In the genomic region with DNA sequence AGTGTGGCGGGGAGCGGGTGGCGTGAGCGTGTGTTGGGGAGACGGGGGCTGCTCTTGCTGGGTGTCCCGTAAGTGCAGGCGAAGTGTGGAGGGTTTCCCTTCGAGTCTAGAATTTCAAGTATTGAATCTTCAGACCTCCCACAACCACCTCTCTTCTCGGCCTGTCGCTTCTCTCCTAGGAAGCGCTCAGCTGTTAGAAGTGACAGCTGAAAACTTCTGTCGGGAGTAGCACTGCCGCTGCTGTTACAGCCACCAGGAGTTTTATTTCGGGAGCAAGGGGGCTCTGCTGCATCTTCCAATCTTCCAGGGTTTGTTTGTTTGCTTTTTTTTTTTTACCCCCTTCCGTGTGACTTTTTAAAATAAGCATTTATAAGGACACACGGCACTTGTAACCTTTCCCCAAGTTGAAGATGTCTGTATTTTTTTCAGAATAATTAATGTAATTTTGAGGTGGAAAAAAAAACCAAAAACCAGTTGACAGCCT, we compare ENCODE assay signal across 8 cellular contexts. TPM values are rescaled to one million over a fixed set of nuclear protein-coding genes. Genes with fewer than 3 reads are reported as not detected.
A peak's percentile ranks its signal among the peaks of the same experiment; 100 is the strongest.
DNase-seq lines count a peak whose midpoint lies in the region; ATAC-seq and TF ChIP-seq lines count a peak whose summit lies in the region.

No MANE protein-coding gene starts in this region.

- H3K4me3 ChIP-seq in epithelial cell of proximal tubule (ENCODE audit: low read depth, low read length): peak overlapping the region; percentile 83
- H3K4me3 ChIP-seq in naive thymus-derived CD4-positive, alpha-beta T cell (ENCODE audit: low read length): peak overlapping the region; percentile 74

- H3K4me1 ChIP-seq in naive thymus-derived CD4-positive, alpha-beta T cell (ENCODE audit: control insufficient read depth in 2 of 2, insufficient read depth in 2 of 2, low read length in 2 of 2): peaks cover 13 to 20% of the 10 kb centered on the region in 2 donors

- peaks cover 4 to 13% (median 8%) of the 10 kb centered on the region in 5 donors for H3K36me3 Mint-ChIP-seq in naive thymus-derived CD4-positive, alpha-beta T cell

- ATAC-seq in HG02973 (IDR thresholded peaks at IDR 0.05; ENCODE audit: unreplicated experiment) (peak; percentile 2), HG02870 (IDR thresholded peaks at IDR 0.05; ENCODE audit: unreplicated experiment) (no peak), HG02884 (IDR thresholded peaks at IDR 0.05; ENCODE audit: unreplicated experiment) (no peak)
- peak; percentile 7 for ATAC-seq in naive thymus-derived CD4-positive, alpha-beta T cell

- POLR2A ChIA-PET in naive thymus-derived CD4-positive, alpha-beta T cell (lab: Charles Lee): interaction anchor here (0.6 to 3.0 kb wide), 17 partner anchors 8 to 735 kb away, joined by 3 to 20 read pairs (median 3); partner anchors contain the start of genes PTRH2, RNFT1 and VMP1

- peak overlapping the region; percentile 97 to 100 (median 99) for H3K4me3 Mint-ChIP-seq in naive thymus-derived CD4-positive, alpha-beta T cell

- peak overlapping the region; percentile 93 for H3K27ac ChIP-seq in naive thymus-derived CD4-positive, alpha-beta T cell (ENCODE audit: low read depth, low read length)

- peak; percentile 87 for DNase-seq in NCI-H510A treated with DMSO at 0.1 percent for 48 hours (lab: John Stamatoyannopoulos, UW)
- DNase-seq in NCI-H510A (lab: John Stamatoyannopoulos, UW): no peak
- peak; percentile 42 for DNase-seq in SW480 (ENCODE audit: low spot score)
- no peak for DNase-seq in epithelial cell of proximal tubule (ENCODE audit: low read depth)
- no peak for DNase-seq in naive thymus-derived CD4-positive, alpha-beta T cell

- H3K9me3 ChIP-seq in naive thymus-derived CD4-positive, alpha-beta T cell (ENCODE audit: control insufficient read depth in 2 of 3, low read length in 3 of 3): no peaks in the 10 kb centered on the region

- peaks cover 0 to 8% (median 0%) of the 10 kb centered on the region in 3 experiments for H3K36me3 ChIP-seq in naive thymus-derived CD4-positive, alpha-beta T cell (ENCODE audit: control insufficient read depth in 2 of 3, insufficient read depth in 3 of 3, low read length in 3 of 3)

- H3K27me3 ChIP-seq in naive thymus-derived CD4-positive, alpha-beta T cell (ENCODE audit: control insufficient read depth in 2 of 2, insufficient read depth in 2 of 2, low read length in 2 of 2): no peaks in the 10 kb centered on the region

- intact Hi-C loops in naive thymus-derived CD4-positive, alpha-beta T cell (cut with micrococcal nuclease): loop anchor here (1.0 to 2.0 kb wide), 13 partner anchors 49 to 1377 kb away; partner anchors contain the start of genes CLTC (in 2 of the 2), PTRH2 (in 2 of the 2), RNFT1 (in 2 of the 2) and VMP1 (in 2 of the 2)

- peak overlapping the region; percentile 98 to 100 (median 100) for H3K27ac Mint-ChIP-seq in naive thymus-derived CD4-positive, alpha-beta T cell

- CTCF ChIA-PET in naive thymus-derived CD4-positive, alpha-beta T cell (lab: Charles Lee): interaction anchor here (1.2 kb wide), 1 partner anchor 21 kb away, joined by 4 read pairs; no protein-coding TSS in a partner anchor

- TF ChIP-seq CTCF in epithelial cell of proximal tubule (conservative IDR thresholded peaks at IDR 0.05; ENCODE audit: low read depth, low read length): no peak

- H3K27me3 Mint-ChIP-seq in naive thymus-derived CD4-positive, alpha-beta T cell: peaks cover 0 to 4% (median 0%) of the 10 kb centered on the region in 5 donors

- peaks cover 39 to 80% (median 63%) of the 10 kb centered on the region in 7 donors for H3K4me1 Mint-ChIP-seq in naive thymus-derived CD4-positive, alpha-beta T cell

- H3K9me3 Mint-ChIP-seq in naive thymus-derived CD4-positive, alpha-beta T cell: peaks cover 0 to 5% (median 0%) of the 10 kb centered on the region in 11 donors

RNA-seq across cellular contexts. Expression of gene RPS6KB1, which starts 0.7 kb away (rescaled TPM):
- total RNA-seq in epithelial cell of proximal tubule: 25.0 and 26.3 TPM in 2 replicates
- 100 to 1,000 TPM in 1 of 5 experiments, 10 to 100 TPM in 4; 62.0 to 107 (median 71.5) TPM for total RNA-seq in naive thymus-derived CD4-positive, alpha-beta T cell
- 10 to 100 TPM; 27.3 to 34.3 TPM for polyA plus RNA-seq in naive thymus-derived CD4-positive, alpha-beta T cell

RNA-seq across cellular contexts. Expression of gene TUBD1, which starts 0.9 kb away (rescaled TPM):
- total RNA-seq in epithelial cell of proximal tubule: 3.4 and 9.5 TPM in 2 replicates
- 10 to 100 TPM in 4 of 5 experiments, 1 to 10 TPM in 1; 8.2 to 42.1 (median 14.3) TPM for total RNA-seq in naive thymus-derived CD4-positive, alpha-beta T cell
- 10 to 100 TPM; 25.5 to 31.9 TPM for polyA plus RNA-seq in naive thymus-derived CD4-positive, alpha-beta T cell

Comparison
In these comparisons a context has a peak if more than half of its experiments do, and no peak if none do; other contexts are left out.
1. DNase-seq: peak in NCI-H510A treated with DMSO at 0.1 percent for 48 hours (single experiment) and SW480 (single experiment); none in NCI-H510A (single experiment), epithelial cell of proximal tubule (single experiment) and naive thymus-derived CD4-positive, alpha-beta T cell (0 of 9).
2. ATAC-seq: peak in HG02973 (single experiment) and naive thymus-derived CD4-positive, alpha-beta T cell (single experiment); none in HG02870 (single experiment) and HG02884 (single experiment).